Comparison of ENCODE assay signal across 8 cellular contexts in the genomic region with DNA sequence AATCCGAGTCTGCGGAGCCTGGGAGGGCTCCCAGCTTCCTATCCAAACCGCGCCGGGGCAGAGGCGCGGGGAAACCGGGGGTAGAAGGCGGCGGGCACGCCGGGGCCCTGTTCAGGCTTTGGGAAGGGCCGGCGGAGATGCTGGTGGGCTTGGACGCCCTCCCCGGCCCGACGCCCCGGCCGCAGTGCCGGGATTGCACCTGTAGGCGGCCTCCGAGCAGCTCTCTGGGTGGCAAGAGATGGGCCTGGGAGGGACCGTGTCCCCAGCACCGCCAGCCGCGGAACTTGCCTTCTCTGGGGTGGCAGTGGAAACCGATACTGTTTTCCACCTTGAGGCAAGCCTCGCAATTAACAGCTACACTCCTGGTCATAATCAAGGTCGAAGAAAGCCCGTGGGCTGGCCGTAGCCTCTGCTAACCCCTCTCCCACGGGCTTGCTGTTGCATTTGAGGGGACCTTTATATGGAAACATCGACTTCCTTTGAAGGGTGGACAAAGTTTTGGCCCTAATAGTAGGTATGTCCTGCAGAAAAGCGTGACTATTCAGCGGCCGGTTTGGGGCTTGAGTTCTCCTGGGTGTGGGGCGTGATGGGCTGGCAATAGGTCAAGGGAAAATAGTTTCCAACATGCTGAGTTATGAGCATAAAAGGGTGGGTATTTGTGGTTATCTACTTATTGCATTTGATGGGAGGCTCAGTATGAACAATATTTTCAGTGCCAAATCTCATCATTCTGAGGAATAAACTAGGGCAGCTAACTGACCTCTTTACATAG. TPM values are rescaled to one million over a fixed set of nuclear protein-coding genes. Genes with fewer than 3 reads are reported as not detected.
DNase-seq lines count a peak whose midpoint lies in the region; ATAC-seq and TF ChIP-seq lines count a peak whose summit lies in the region.

No MANE protein-coding gene starts in this region.

- peaks cover 34% of the 10 kb centered on the region for H3K4me1 Mint-ChIP-seq in CD4-positive, alpha-beta T cell (ENCODE audit: low read depth)
- peaks cover 34% of the 10 kb centered on the region for H3K4me1 Mint-ChIP-seq in activated CD4-positive, alpha-beta memory T cell treated with anti-CD3 and anti-CD28 coated beads, Interleukin-2, amount 10 ng/mL, durations not matched to agents 7 days and 5 days

- no peak for DNase-seq in CD4-positive, alpha-beta T cell
- DNase-seq in NCI-H2196 treated with DMSO at 0.1 percent for 48 hours (lab: John Stamatoyannopoulos, UW; ENCODE audit: unreplicated experiment), result peak; percentile 36
- DNase-seq in activated CD4-positive, alpha-beta memory T cell treated with anti-CD3 and anti-CD28 coated beads, Interleukin-2, amount 10 ng/mL, durations not matched to agents 7 days and 5 days, result peak; percentile 55
- DNase-seq in fibroblast of gingiva (ENCODE audit: low read depth), result peak; percentile 70
- DNase-seq in ureter (ENCODE audit: low spot score), result peak; percentile 88

- peaks cover 0 to 13% of the 10 kb centered on the region in 2 donors for H3K4me1 ChIP-seq in muscle layer of duodenum (ENCODE audit: control insufficient read depth in 1 of 2, insufficient read depth in 2 of 2, low read length in 2 of 2)

- H3K27ac ChIP-seq in CD4-positive, alpha-beta T cell (ENCODE audit: low read depth, low read length), result no peak overlapping the region
- H3K27ac ChIP-seq in muscle layer of duodenum (ENCODE audit: low read length), result peak overlapping the region; percentile 92

- no peaks in the 10 kb centered on the region for H3K36me3 ChIP-seq in muscle layer of duodenum (ENCODE audit: control insufficient read depth in 1 of 2, insufficient read depth in 2 of 2, low read length in 2 of 2)

- peaks cover 66% of the 10 kb centered on the region for H3K27me3 Mint-ChIP-seq in CD4-positive, alpha-beta T cell
- peaks cover 68% of the 10 kb centered on the region for H3K27me3 Mint-ChIP-seq in activated CD4-positive, alpha-beta memory T cell treated with anti-CD3 and anti-CD28 coated beads, Interleukin-2, amount 10 ng/mL, durations not matched to agents 7 days and 5 days

- TF ChIP-seq CTCF in CD4-positive, alpha-beta T cell (IDR thresholded peaks at IDR 0.05), result no peak

- H3K27me3 ChIP-seq in CD4-positive, alpha-beta T cell (ENCODE audit: control insufficient read depth, insufficient read depth, low read length), result peaks cover 59% of the 10 kb centered on the region
- no peaks in the 10 kb centered on the region for H3K27me3 ChIP-seq in muscle layer of duodenum (ENCODE audit: low read depth, low read length)

- H3K4me3 Mint-ChIP-seq in CD4-positive, alpha-beta T cell, result peak overlapping the region; percentile 54
- H3K4me3 Mint-ChIP-seq in activated CD4-positive, alpha-beta memory T cell treated with anti-CD3 and anti-CD28 coated beads, Interleukin-2, amount 10 ng/mL, durations not matched to agents 7 days and 5 days, result peak overlapping the region; percentile 53

- peak overlapping the region; percentile 91 to 93 for H3K4me3 ChIP-seq in muscle layer of duodenum (ENCODE audit: low read depth in 1 of 2, low read length in 2 of 2)

- H3K9me3 Mint-ChIP-seq in CD4-positive, alpha-beta T cell, result no peaks in the 10 kb centered on the region
- no peaks in the 10 kb centered on the region for H3K9me3 Mint-ChIP-seq in activated CD4-positive, alpha-beta memory T cell treated with anti-CD3 and anti-CD28 coated beads, Interleukin-2, amount 10 ng/mL, durations not matched to agents 7 days and 5 days

- intact Hi-C loops in CD4-positive, alpha-beta T cell (cut with DNase I, micrococcal nuclease), result no loop called here

- POLR2A ChIA-PET in CD4-positive, alpha-beta T cell (lab: Charles Lee), result no interaction called here
- POLR2A ChIA-PET in activated CD4-positive, alpha-beta memory T cell treated with anti-CD3 and anti-CD28 coated beads, Interleukin-2, amount 10 ng/mL, durations not matched to agents 7 days and 5 days (lab: Charles Lee), result interaction anchor here (0.7 to 3.3 kb wide), 3 partner anchors 26 to 240 kb away, joined by 3 to 13 read pairs (median 3); a partner anchor contains a TSS

- ATAC-seq in CD4-positive, alpha-beta T cell (ENCODE audit: poor library complexity), result no peak
- ATAC-seq in GM18909 (IDR thresholded peaks at IDR 0.05; ENCODE audit: poor library complexity, unreplicated experiment) (peak; percentile 48), HG03097 (IDR thresholded peaks at IDR 0.05; ENCODE audit: low FRiP score, unreplicated experiment) (peak; percentile 41)

- no peak overlapping the region for H3K27ac Mint-ChIP-seq in CD4-positive, alpha-beta T cell
- peak overlapping the region; percentile 50 for H3K27ac Mint-ChIP-seq in activated CD4-positive, alpha-beta memory T cell treated with anti-CD3 and anti-CD28 coated beads, Interleukin-2, amount 10 ng/mL, durations not matched to agents 7 days and 5 days

- H3K9me3 ChIP-seq in CD4-positive, alpha-beta T cell (ENCODE audit: control insufficient read depth, low read length), result no peaks in the 10 kb centered on the region
- no peaks in the 10 kb centered on the region for H3K9me3 ChIP-seq in muscle layer of duodenum (ENCODE audit: control insufficient read depth in 1 of 2, low read length in 2 of 2)

- CTCF ChIA-PET in CD4-positive, alpha-beta T cell (lab: Charles Lee), result no interaction called here
- CTCF ChIA-PET in activated CD4-positive, alpha-beta memory T cell treated with anti-CD3 and anti-CD28 coated beads, Interleukin-2, amount 10 ng/mL, durations not matched to agents 7 days and 5 days (lab: Charles Lee), result interaction anchor here (0.7 to 1.6 kb wide), 3 partner anchors 9 to 241 kb away, joined by 3 to 6 read pairs (median 3); a partner anchor contains a TSS

- no peaks in the 10 kb centered on the region for H3K36me3 Mint-ChIP-seq in CD4-positive, alpha-beta T cell (ENCODE audit: low read depth)
- H3K36me3 Mint-ChIP-seq in activated CD4-positive, alpha-beta memory T cell treated with anti-CD3 and anti-CD28 coated beads, Interleukin-2, amount 10 ng/mL, durations not matched to agents 7 days and 5 days (ENCODE audit: low read depth), result no peaks in the 10 kb centered on the region

RNA-seq across cellular contexts. Expression of a gene that starts 1.1 kb away (rescaled TPM):
- total RNA-seq in CD4-positive, alpha-beta T cell, result 1 to 10 TPM in 1 of 2 experiments, under 1 TPM in 1; 0.77 to 1.2 TPM
- total RNA-seq in activated CD4-positive, alpha-beta memory T cell treated with anti-CD3 and anti-CD28 coated beads, Interleukin-2, amount 10 ng/mL, durations not matched to agents 7 days and 5 days, result under 1 TPM; 0.15 to 0.30 TPM
- total RNA-seq in ureter, result 161 TPM

Comparison
In these comparisons a context has a peak if more than half of its experiments do, and no peak if none do; other contexts are left out.
1. DNase-seq: peak in NCI-H2196 treated with DMSO at 0.1 percent for 48 hours (single experiment), activated CD4-positive, alpha-beta memory T cell treated with anti-CD3 and anti-CD28 coated beads, Interleukin-2, amount 10 ng/mL, durations not matched to agents 7 days and 5 days (single experiment), fibroblast of gingiva (single experiment) and ureter (single experiment); none in CD4-positive, alpha-beta T cell (0 of 10).
2. RNA of a gene that starts 1.1 kb away (total RNA-seq): 161 TPM in ureter (single experiment); 0.77 to 1.2 TPM in CD4-positive, alpha-beta T cell and 0.15 to 0.30 TPM in activated CD4-positive, alpha-beta memory T cell treated with anti-CD3 and anti-CD28 coated beads, Interleukin-2, amount 10 ng/mL, durations not matched to agents 7 days and 5 days; every median in the first group is over 10 times any median in the second.